In the genomic region with DNA sequence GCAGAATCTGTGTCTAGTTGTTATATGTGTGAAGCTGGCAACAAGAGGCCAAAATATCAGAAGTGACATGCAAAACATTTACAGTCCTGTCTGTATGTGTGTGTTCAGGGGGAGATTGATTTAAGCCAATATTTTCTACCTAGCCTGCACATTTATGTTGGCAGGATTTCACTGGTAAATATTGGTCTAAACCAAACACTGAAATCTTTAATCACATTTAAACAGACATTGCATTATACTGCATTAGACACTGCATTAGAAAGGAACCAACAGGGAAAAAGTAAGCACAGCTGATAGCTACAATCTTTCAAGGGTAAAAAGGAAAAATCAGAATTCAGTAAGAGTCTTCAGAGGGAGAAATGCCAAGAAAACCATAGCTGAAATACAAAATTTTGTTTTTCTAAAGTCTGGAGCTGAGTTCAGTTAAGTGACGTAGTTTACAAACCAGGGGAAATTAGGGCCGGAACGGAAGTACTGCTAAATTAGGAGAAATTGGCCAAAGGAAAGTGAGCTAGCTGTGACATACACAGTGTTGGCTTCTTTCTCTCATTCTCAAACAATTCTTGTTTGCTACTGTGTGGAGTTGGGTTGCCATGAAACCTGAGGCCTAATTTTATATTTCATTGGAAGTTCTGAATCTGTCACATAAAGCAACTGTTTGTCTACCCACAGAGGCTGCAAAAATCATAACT, we compare ENCODE assay signal across 11 cellular contexts.
A peak's percentile ranks its signal among the peaks of the same experiment; 100 is the strongest.
DNase-seq lines count a peak whose midpoint lies in the region; ATAC-seq and TF ChIP-seq lines count a peak whose summit lies in the region.
"Had no signal": no experiment of that assay in that cellular context is flagged by ENCODE, and none has a peak within 500 bp of the region (broad histone marks: within the 10 kb centered on the region; RNA-seq: fewer than 3 reads in every experiment).

No MANE protein-coding gene starts in this region.

- no peaks in the 10 kb centered on the region for H3K36me3 Mint-ChIP-seq in natural killer cell

- peak; percentile 38 to 77 for DNase-seq in dermis microvascular lymphatic vessel endothelial cell (ENCODE audit: low read depth in 2 of 2)
- no peak for DNase-seq in natural killer cell
- DNase-seq in middle frontal gyrus (ENCODE audit: extremely low spot score, low spot score) = no peak
- no peak for DNase-seq in COR-L47 (lab: John Stamatoyannopoulos, UW)
- no peak for DNase-seq in GM10248 (ENCODE audit: extremely low spot score)
- DNase-seq: activated gamma-delta T cell treated with Interleukin-2 at 50 U/mL for 16 hours, DMS 273 treated with DMSO at 0.1 percent for 48 hours, NCI-H1694 had no signal

- H3K4me3 Mint-ChIP-seq in natural killer cell = no peak overlapping the region

- no peak overlapping the region for H3K27ac Mint-ChIP-seq in natural killer cell

- intact Hi-C loops in natural killer cell (cut with micrococcal nuclease) = no loop called here

- ATAC-seq in HG03354 (IDR thresholded peaks at IDR 0.05; ENCODE audit: poor library complexity, severe bottlenecking, unreplicated experiment) (peak; percentile 71), natural killer cell (peak in 2 of 3 donors; percentile 54 to 69), HG02571 (IDR thresholded peaks at IDR 0.05; ENCODE audit: unreplicated experiment) (no peak)

- POLR2A ChIA-PET in GM10248 (lab: Yijun Ruan, JAX) = no interaction called here

- no peaks in the 10 kb centered on the region for H3K27me3 ChIP-seq in BLaER1

- H3K9me3 ChIP-seq in BLaER1 = no peaks in the 10 kb centered on the region

- H3K27me3 Mint-ChIP-seq in natural killer cell (ENCODE audit: low read depth in 2 of 2) = no peaks in the 10 kb centered on the region

- no peak overlapping the region for H3K4me3 ChIP-seq in BLaER1

- no peaks in the 10 kb centered on the region for H3K36me3 ChIP-seq in BLaER1

- no peaks in the 10 kb centered on the region for H3K9me3 Mint-ChIP-seq in natural killer cell

- peaks cover 6% of the 10 kb centered on the region in 2 donors for H3K4me1 Mint-ChIP-seq in natural killer cell

- H3K4me2 ChIP-seq in BLaER1 = peak overlapping the region; percentile 24; the same call in 1 of the 2 replicates

- CTCF ChIA-PET in GM10248 (lab: Yijun Ruan, JAX) = interaction anchor here (1.1 kb wide), 1 partner anchor 16 kb away, joined by 4 read pairs; no protein-coding TSS in a partner anchor

- peaks cover 9% of the 10 kb centered on the region for H3K4me1 ChIP-seq in BLaER1

- no peaks in the 10 kb centered on the region for H4K20me1 ChIP-seq in BLaER1

- TF ChIP-seq CTCF in natural killer cell (IDR thresholded peaks at IDR 0.05) (no peak), GM10248 (IDR thresholded peaks at IDR 0.05; ENCODE audit: control extremely low read depth, extremely low read depth, low read depth, missing control alignments) (no peak)

- no peak overlapping the region for H3K9ac ChIP-seq in BLaER1

- no peak overlapping the region for H3K27ac ChIP-seq in BLaER1

Comparison
In these comparisons a context has a peak if more than half of its experiments do, and no peak if none do; other contexts are left out.
1. DNase-seq: peak in dermis microvascular lymphatic vessel endothelial cell (2 of 2); none in natural killer cell (single experiment), middle frontal gyrus (single experiment), COR-L47 (single experiment) and GM10248 (single experiment).